In genomic region chr12:2212971-2213869, GRCh38 we compare ENCODE assay signal across 12 cellular contexts.
DNase-seq lines count a peak whose midpoint lies in the region; TF ChIP-seq lines count a peak whose summit lies in the region.
"Had no signal": no experiment of that assay in that cellular context is flagged by ENCODE, and none has a peak within 500 bp of the region (broad histone marks: within the 10 kb centered on the region; RNA-seq: fewer than 3 reads in every experiment).

No MANE protein-coding gene starts in this region.

- H3K4me3 Mint-ChIP-seq in type B pancreatic cell = peak overlapping the region; percentile 37
- no peak overlapping the region for H3K4me3 Mint-ChIP-seq in activated naive CD8-positive, alpha-beta T cell treated with anti-CD3 and anti-CD28 coated beads for 36 hours
- H3K4me3 Mint-ChIP-seq: central memory CD8-positive, alpha-beta T cell; naive B cell had no signal

- DNase-seq in NCI-H345 (lab: John Stamatoyannopoulos, UW) = peak; percentile 2
- no peak for DNase-seq in NCI-H345 treated with DMSO at 0.1 percent for 48 hours (lab: John Stamatoyannopoulos, UW; ENCODE audit: unreplicated experiment)
- DNase-seq in left kidney (ENCODE audit: low read depth, low spot score) = peak; percentile 97
- DNase-seq in type B pancreatic cell (ENCODE audit: extremely low spot score, unreplicated experiment) = no peak
- DNase-seq in H4 (ENCODE audit: low spot score) = no peak
- DNase-seq in activated naive CD8-positive, alpha-beta T cell treated with anti-CD3 and anti-CD28 coated beads for 36 hours = no peak
- no peak for DNase-seq in activated gamma-delta T cell treated with Interleukin-2 at 50 U/mL for 16 hours
- DNase-seq: naive B cell, thyroid gland had no signal

- H3K27me3 Mint-ChIP-seq in type B pancreatic cell = peaks cover 10% of the 10 kb centered on the region
- H3K27me3 Mint-ChIP-seq in activated naive CD8-positive, alpha-beta T cell treated with anti-CD3 and anti-CD28 coated beads for 36 hours = peaks cover 8% of the 10 kb centered on the region

- H3K27ac ChIP-seq in cingulate gyrus (ENCODE audit: low read depth, low read length) = peak overlapping the region; percentile 70
- H3K27ac ChIP-seq: A549, thyroid gland had no signal

- peak overlapping the region; percentile 46 for H3K27ac Mint-ChIP-seq in type B pancreatic cell
- no peak overlapping the region for H3K27ac Mint-ChIP-seq in activated naive CD8-positive, alpha-beta T cell treated with anti-CD3 and anti-CD28 coated beads for 36 hours

- H3K4me1 Mint-ChIP-seq in type B pancreatic cell (ENCODE audit: unreplicated experiment) = peaks cover 33% of the 10 kb centered on the region
- no peaks in the 10 kb centered on the region for H3K4me1 Mint-ChIP-seq in activated naive CD8-positive, alpha-beta T cell treated with anti-CD3 and anti-CD28 coated beads for 36 hours
- H3K4me1 Mint-ChIP-seq: central memory CD8-positive, alpha-beta T cell; naive B cell had no signal

- H3K36me3 Mint-ChIP-seq in type B pancreatic cell = peaks cover 12% of the 10 kb centered on the region
- H3K36me3 Mint-ChIP-seq in activated naive CD8-positive, alpha-beta T cell treated with anti-CD3 and anti-CD28 coated beads for 36 hours = no peaks in the 10 kb centered on the region
- H3K36me3 Mint-ChIP-seq: naive B cell had no signal

- H3K9me3 Mint-ChIP-seq in type B pancreatic cell = peaks cover 4% of the 10 kb centered on the region
- H3K9me3 Mint-ChIP-seq in activated naive CD8-positive, alpha-beta T cell treated with anti-CD3 and anti-CD28 coated beads for 36 hours = no peaks in the 10 kb centered on the region
- H3K9me3 Mint-ChIP-seq: central memory CD8-positive, alpha-beta T cell; naive B cell had no signal

- TF ChIP-seq CTCF in type B pancreatic cell (conservative IDR thresholded peaks at IDR 0.05) = no peak

Comparison
In these comparisons a context has a peak if more than half of its experiments do, and no peak if none do; other contexts are left out.
1. DNase-seq: peak in NCI-H345 (single experiment) and left kidney (single experiment); none in NCI-H345 treated with DMSO at 0.1 percent for 48 hours (single experiment), type B pancreatic cell (single experiment), H4 (single experiment), activated naive CD8-positive, alpha-beta T cell treated with anti-CD3 and anti-CD28 coated beads for 36 hours (single experiment) and activated gamma-delta T cell treated with Interleukin-2 at 50 U/mL for 16 hours (single experiment).